29 cellular contexts compared by ENCODE assay signal in the genomic region with DNA sequence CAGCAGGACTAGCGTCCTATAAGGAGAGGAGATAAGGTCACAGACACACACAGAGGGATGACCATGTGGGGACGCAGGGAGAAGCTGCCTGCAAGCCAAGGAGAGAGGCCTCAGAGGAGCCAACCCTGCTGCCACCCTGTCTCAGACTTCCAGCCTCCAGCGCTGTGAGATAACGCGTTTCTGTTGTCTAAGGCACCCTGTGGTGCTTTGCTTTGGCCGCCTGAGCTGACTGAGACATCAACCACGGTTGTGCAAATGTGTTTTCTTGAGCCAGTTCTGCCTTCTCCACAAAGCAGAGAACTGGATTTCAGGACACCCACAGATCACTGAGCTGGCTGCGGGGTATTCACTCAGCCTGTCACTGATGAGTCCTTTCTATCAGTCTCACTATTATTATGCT.
"Had no signal": no experiment of that assay in that cellular context is flagged by ENCODE, and none has a peak within 500 bp of the region (broad histone marks: within the 10 kb centered on the region; RNA-seq: fewer than 3 reads in every experiment).

No MANE protein-coding gene starts in this region.

- H3K4me3 Mint-ChIP-seq: activated CD4-positive, alpha-beta memory T cell treated with anti-CD3 and anti-CD28 coated beads, Interleukin-2, amount 10 ng/mL, durations not matched to agents 7 days and 5 days; activated CD8-positive, alpha-beta memory T cell treated with anti-CD3 and anti-CD28 coated beads, Interleukin-2, amount 10 ng/mL, durations not matched to agents 7 days and 5 days; activated naive CD8-positive, alpha-beta T cell treated with anti-CD3 and anti-CD28 coated beads for 36 hours; activated T-cell treated with anti-CD3 and anti-CD28 coated beads, Interleukin-2, amount 50 U/mL, for 72 hours; activated T-helper 17 cell treated with anti-CD3 and anti-CD28 coated beads, Interleukin-2, amount 50 U/mL, for 72 hours had no signal

- H3K27ac ChIP-seq: ascending aorta, breast epithelium, SJCRH30, SK-N-MC, WERI-Rb-1 had no signal

- H3K4me1 Mint-ChIP-seq: activated CD4-positive, alpha-beta memory T cell treated with anti-CD3 and anti-CD28 coated beads, Interleukin-2, amount 10 ng/mL, durations not matched to agents 7 days and 5 days; activated CD8-positive, alpha-beta memory T cell treated with anti-CD3 and anti-CD28 coated beads, Interleukin-2, amount 10 ng/mL, durations not matched to agents 7 days and 5 days; activated naive CD8-positive, alpha-beta T cell treated with anti-CD3 and anti-CD28 coated beads for 36 hours; activated T-helper 17 cell treated with anti-CD3 and anti-CD28 coated beads, Interleukin-2, amount 50 U/mL, for 72 hours had no signal

- DNase-seq: activated CD4-positive, alpha-beta memory T cell treated with anti-CD3 and anti-CD28 coated beads, Interleukin-2, amount 10 ng/mL, durations not matched to agents 7 days and 5 days; activated CD4-positive, alpha-beta T cell treated with anti-CD3 and anti-CD28 coated beads for 1 hour; activated CD4-positive, alpha-beta T cell treated with anti-CD3 and anti-CD28 coated beads for 48 hours; activated CD4-positive, CD25-positive, alpha-beta regulatory T cell; activated CD8-positive, alpha-beta memory T cell treated with anti-CD3 and anti-CD28 coated beads for 24 hours; activated CD8-positive, alpha-beta memory T cell treated with anti-CD3 and anti-CD28 coated beads, Interleukin-2, amount 10 ng/mL, durations not matched to agents 7 days and 5 days; activated effector memory CD4-positive, alpha-beta T cell treated with anti-CD3 and anti-CD28 coated beads, Interleukin-2, amount 50 U/mL, for 16 hours; activated naive CD4-positive, alpha-beta T cell; activated naive CD4-positive, alpha-beta T cell treated with anti-CD3 and anti-CD28 coated beads, Interleukin-2, amount 50 U/mL, for 16 hours; activated naive CD8-positive, alpha-beta T cell treated with anti-CD3 and anti-CD28 coated beads for 36 hours; activated T-cell treated with anti-CD3 and anti-CD28 coated beads, Interleukin-2, amount 50 U/mL, for 1 hour; activated T-cell treated with anti-CD3 and anti-CD28 coated beads, Interleukin-2, amount 50 U/mL, for 72 hours; MG63; NCI-H1048; NCI-H1105 treated with DMSO at 0.1 percent for 48 hours; NCI-H1436; NCI-H1694; NCI-H1930; NCI-H2081 treated with DMSO at 0.1 percent for 48 hours; NCI-H345; NCI-H524 treated with DMSO at 0.1 percent for 48 hours; SHP77; SJCRH30; T1000; WERI-Rb-1 had no signal

- H3K4me1 ChIP-seq: breast epithelium, SJCRH30 had no signal

- H3K27me3 ChIP-seq: ascending aorta, breast epithelium, MG63, SJCRH30 had no signal

- H3K9me3 Mint-ChIP-seq: activated CD4-positive, alpha-beta memory T cell treated with anti-CD3 and anti-CD28 coated beads, Interleukin-2, amount 10 ng/mL, durations not matched to agents 7 days and 5 days; activated naive CD8-positive, alpha-beta T cell treated with anti-CD3 and anti-CD28 coated beads for 36 hours; activated T-cell treated with anti-CD3 and anti-CD28 coated beads, Interleukin-2, amount 50 U/mL, for 72 hours; activated T-helper 17 cell treated with anti-CD3 and anti-CD28 coated beads, Interleukin-2, amount 50 U/mL, for 72 hours had no signal

- H3K9me3 ChIP-seq: ascending aorta, breast epithelium, MG63, SJCRH30 had no signal

- H3K36me3 Mint-ChIP-seq: activated CD8-positive, alpha-beta memory T cell treated with anti-CD3 and anti-CD28 coated beads, Interleukin-2, amount 10 ng/mL, durations not matched to agents 7 days and 5 days; activated naive CD8-positive, alpha-beta T cell treated with anti-CD3 and anti-CD28 coated beads for 36 hours had no signal

- H3K4me3 ChIP-seq: ascending aorta, breast epithelium, MG63, SJCRH30, SK-N-MC had no signal

- H3K27ac Mint-ChIP-seq: activated CD4-positive, alpha-beta memory T cell treated with anti-CD3 and anti-CD28 coated beads, Interleukin-2, amount 10 ng/mL, durations not matched to agents 7 days and 5 days; activated CD8-positive, alpha-beta memory T cell treated with anti-CD3 and anti-CD28 coated beads, Interleukin-2, amount 10 ng/mL, durations not matched to agents 7 days and 5 days; activated naive CD8-positive, alpha-beta T cell treated with anti-CD3 and anti-CD28 coated beads for 36 hours; activated T-cell treated with anti-CD3 and anti-CD28 coated beads, Interleukin-2, amount 50 U/mL, for 72 hours; activated T-helper 17 cell treated with anti-CD3 and anti-CD28 coated beads, Interleukin-2, amount 50 U/mL, for 72 hours had no signal

- H3K27me3 Mint-ChIP-seq: activated CD4-positive, alpha-beta memory T cell treated with anti-CD3 and anti-CD28 coated beads, Interleukin-2, amount 10 ng/mL, durations not matched to agents 7 days and 5 days; activated CD8-positive, alpha-beta memory T cell treated with anti-CD3 and anti-CD28 coated beads, Interleukin-2, amount 10 ng/mL, durations not matched to agents 7 days and 5 days; activated naive CD8-positive, alpha-beta T cell treated with anti-CD3 and anti-CD28 coated beads for 36 hours; activated T-helper 17 cell treated with anti-CD3 and anti-CD28 coated beads, Interleukin-2, amount 50 U/mL, for 72 hours had no signal

- H3K36me3 ChIP-seq: ascending aorta, breast epithelium, MG63, SJCRH30, WERI-Rb-1 had no signal
